ENCODE assay signal across 8 cellular contexts in genomic region chr4:153488006-153488718, GRCh38. TPM values are rescaled to one million over a fixed set of nuclear protein-coding genes. Genes with fewer than 3 reads are reported as not detected.
DNase-seq lines count a peak whose midpoint lies in the region; ATAC-seq and TF ChIP-seq lines count a peak whose summit lies in the region.

No MANE protein-coding gene starts in this region.

- H3K9ac ChIP-seq in HUES6 (ENCODE audit: low read length): peak overlapping the region; percentile 65

- intact Hi-C loops in Calu3 (cut with micrococcal nuclease; ENCODE audit: unreplicated experiment): no loop called here

- TF ChIP-seq CTCF in Calu3 (IDR thresholded peaks at IDR 0.05; ENCODE audit: unreplicated experiment): no peak

- H3K27me3 ChIP-seq in CD4-positive, CD25-positive, alpha-beta regulatory T cell (ENCODE audit: control insufficient read depth, insufficient read depth, low read length): no peaks in the 10 kb centered on the region
- no peaks in the 10 kb centered on the region for H3K27me3 ChIP-seq in HUES6 (ENCODE audit: control insufficient read depth, insufficient read depth, low read length)

- H3K4me1 Mint-ChIP-seq in CD4-positive, CD25-positive, alpha-beta regulatory T cell: peaks cover 42 to 85% (median 72%) of the 10 kb centered on the region in 4 donors
- peaks cover 72% of the 10 kb centered on the region for H3K4me1 Mint-ChIP-seq in activated CD8-positive, alpha-beta memory T cell treated with anti-CD3 and anti-CD28 coated beads, Interleukin-2, amount 10 ng/mL, durations not matched to agents 7 days and 5 days
- H3K4me1 Mint-ChIP-seq in Calu3 (ENCODE audit: low read depth, unreplicated experiment): peaks cover 38% of the 10 kb centered on the region

- H3K4me3 Mint-ChIP-seq in CD4-positive, CD25-positive, alpha-beta regulatory T cell: peak overlapping the region; percentile 81 to 90 (median 88)
- peak overlapping the region; percentile 67 for H3K4me3 Mint-ChIP-seq in activated CD8-positive, alpha-beta memory T cell treated with anti-CD3 and anti-CD28 coated beads, Interleukin-2, amount 10 ng/mL, durations not matched to agents 7 days and 5 days
- no peak overlapping the region for H3K4me3 Mint-ChIP-seq in Calu3 (ENCODE audit: low read depth, unreplicated experiment)

- H3K4me3 ChIP-seq in CD4-positive, CD25-positive, alpha-beta regulatory T cell (ENCODE audit: low read depth, low read length): peak overlapping the region; percentile 90
- H3K4me3 ChIP-seq in HUES6 (ENCODE audit: low read depth, low read length): no peak overlapping the region

- H3K4me1 ChIP-seq in CD4-positive, CD25-positive, alpha-beta regulatory T cell (ENCODE audit: control insufficient read depth, insufficient read depth, low read length, poor library complexity, severe bottlenecking): peaks cover 85% of the 10 kb centered on the region
- H3K4me1 ChIP-seq in HUES6 (ENCODE audit: control insufficient read depth, insufficient read depth, low read length): peaks cover 48% of the 10 kb centered on the region

- no peaks in the 10 kb centered on the region for H3K9me3 ChIP-seq in CD4-positive, CD25-positive, alpha-beta regulatory T cell (ENCODE audit: control insufficient read depth in 2 of 2, low read length in 2 of 2)
- no peaks in the 10 kb centered on the region for H3K9me3 ChIP-seq in HUES6 (ENCODE audit: control insufficient read depth, insufficient read depth, low read depth, low read length)

- BruUV-seq in Calu3 (replicated peaks; lab: Mats Ljungman, UMichigan): no TSS peak

- DNase-seq in CD4-positive, CD25-positive, alpha-beta regulatory T cell: peak; percentile 65 to 88 (median 70)
- DNase-seq in activated CD8-positive, alpha-beta memory T cell treated with anti-CD3 and anti-CD28 coated beads, Interleukin-2, amount 10 ng/mL, durations not matched to agents 7 days and 5 days: peak; percentile 79
- DNase-seq in fibroblast of peridontal ligament (ENCODE audit: extremely low read depth): peak; percentile 30
- peak; percentile 84 for DNase-seq in stimulated activated CD4-positive, alpha-beta T cell treated with anti-CD3 and anti-CD28 coated beads, Interleukin-15, amount 100 ng/mL, for 24 hours
- no peak for DNase-seq in Calu3
- DNase-seq in SK-N-DZ (ENCODE audit: low spot score): no peak

- peaks cover 8% of the 10 kb centered on the region for H3K36me3 Mint-ChIP-seq in CD4-positive, CD25-positive, alpha-beta regulatory T cell
- peaks cover 15% of the 10 kb centered on the region for H3K36me3 Mint-ChIP-seq in activated CD8-positive, alpha-beta memory T cell treated with anti-CD3 and anti-CD28 coated beads, Interleukin-2, amount 10 ng/mL, durations not matched to agents 7 days and 5 days
- H3K36me3 Mint-ChIP-seq in Calu3 (ENCODE audit: insufficient read depth, unreplicated experiment): no peaks in the 10 kb centered on the region

- CTCF ChIA-PET in activated CD8-positive, alpha-beta memory T cell treated with anti-CD3 and anti-CD28 coated beads, Interleukin-2, amount 10 ng/mL, durations not matched to agents 7 days and 5 days (lab: Charles Lee): interaction anchor here (0.6 to 6.1 kb wide), 5 partner anchors 20 to 86 kb away, joined by 3 to 50 read pairs (median 4); partner anchors contain the start of gene TMEM131L
- CTCF ChIA-PET in Calu3 (lab: Charles Lee): no interaction called here

- peaks cover 0 to 1% (median 0%) of the 10 kb centered on the region in 7 donors for H3K9me3 Mint-ChIP-seq in CD4-positive, CD25-positive, alpha-beta regulatory T cell
- H3K9me3 Mint-ChIP-seq in activated CD8-positive, alpha-beta memory T cell treated with anti-CD3 and anti-CD28 coated beads, Interleukin-2, amount 10 ng/mL, durations not matched to agents 7 days and 5 days (ENCODE audit: low read depth): no peaks in the 10 kb centered on the region
- no peaks in the 10 kb centered on the region for H3K9me3 Mint-ChIP-seq in Calu3 (ENCODE audit: low read depth, unreplicated experiment)

- H3K36me3 ChIP-seq in CD4-positive, CD25-positive, alpha-beta regulatory T cell (ENCODE audit: control insufficient read depth, insufficient read depth, low read length): peaks cover 2% of the 10 kb centered on the region
- H3K36me3 ChIP-seq in HUES6 (ENCODE audit: control insufficient read depth, insufficient read depth, low read length): no peaks in the 10 kb centered on the region

- peak overlapping the region; percentile 95 to 99 (median 98) for H3K27ac Mint-ChIP-seq in CD4-positive, CD25-positive, alpha-beta regulatory T cell
- peak overlapping the region; percentile 91 for H3K27ac Mint-ChIP-seq in activated CD8-positive, alpha-beta memory T cell treated with anti-CD3 and anti-CD28 coated beads, Interleukin-2, amount 10 ng/mL, durations not matched to agents 7 days and 5 days
- H3K27ac Mint-ChIP-seq in Calu3 (ENCODE audit: unreplicated experiment): no peak overlapping the region

- peaks cover 5% of the 10 kb centered on the region for H3K27me3 Mint-ChIP-seq in CD4-positive, CD25-positive, alpha-beta regulatory T cell
- no peaks in the 10 kb centered on the region for H3K27me3 Mint-ChIP-seq in activated CD8-positive, alpha-beta memory T cell treated with anti-CD3 and anti-CD28 coated beads, Interleukin-2, amount 10 ng/mL, durations not matched to agents 7 days and 5 days
- no peaks in the 10 kb centered on the region for H3K27me3 Mint-ChIP-seq in Calu3 (ENCODE audit: unreplicated experiment)

- H3K27ac ChIP-seq in CD4-positive, CD25-positive, alpha-beta regulatory T cell (ENCODE audit: insufficient read depth, low read length, poor library complexity, severe bottlenecking): peak overlapping the region; percentile 92
- peak overlapping the region; percentile 64 for H3K27ac ChIP-seq in HUES6 (ENCODE audit: low read depth, low read length)

- peak; percentile 63 to 65 for ATAC-seq in CD4-positive, CD25-positive, alpha-beta regulatory T cell (ENCODE audit: low read depth in 2 of 2)
- peak; percentile 38 for ATAC-seq in GM21360 (IDR thresholded peaks at IDR 0.05; ENCODE audit: unreplicated experiment)
- peak; percentile 62 for ATAC-seq in activated CD8-positive, alpha-beta memory T cell treated with anti-CD3 and anti-CD28 coated beads, Interleukin-2, amount 10 ng/mL, durations not matched to agents 7 days and 5 days

RNA-seq across cellular contexts. Expression of gene TMEM131L, which starts 22.0 kb away (rescaled TPM):
- total RNA-seq in CD4-positive, CD25-positive, alpha-beta regulatory T cell: 86.4 TPM
- 10 to 100 TPM; 35.5 to 48.4 (median 40.1) TPM for polyA plus RNA-seq in CD4-positive, CD25-positive, alpha-beta regulatory T cell
- total RNA-seq in activated CD8-positive, alpha-beta memory T cell treated with anti-CD3 and anti-CD28 coated beads, Interleukin-2, amount 10 ng/mL, durations not matched to agents 7 days and 5 days: 10 to 100 TPM; 29.2 to 34.0 TPM
- 8.8 and 9.4 TPM in 2 replicates for total RNA-seq in Calu3 (2022)
- 12.2 and 18.2 TPM in 2 replicates for polyA plus RNA-seq in SK-N-DZ (2014; cell fraction: cytosol; rRNA removed)
- 20.3 and 26.3 TPM in 2 replicates for polyA plus RNA-seq in SK-N-DZ (2014; cell fraction: nucleus; rRNA removed)

Comparison
In these comparisons a context has a peak if more than half of its experiments do, and no peak if none do; other contexts are left out.
1. DNase-seq: peak in CD4-positive, CD25-positive, alpha-beta regulatory T cell (3 of 3), activated CD8-positive, alpha-beta memory T cell treated with anti-CD3 and anti-CD28 coated beads, Interleukin-2, amount 10 ng/mL, durations not matched to agents 7 days and 5 days (single experiment), fibroblast of peridontal ligament (single experiment) and stimulated activated CD4-positive, alpha-beta T cell treated with anti-CD3 and anti-CD28 coated beads, Interleukin-15, amount 100 ng/mL, for 24 hours (single experiment); none in Calu3 (single experiment) and SK-N-DZ (single experiment).
2. Peak in every context shown above with its lines, with median percentiles within 50 percentile points of each other: ATAC-seq.